Comparison of ENCODE assay signal across 9 cellular contexts in the genomic region with DNA sequence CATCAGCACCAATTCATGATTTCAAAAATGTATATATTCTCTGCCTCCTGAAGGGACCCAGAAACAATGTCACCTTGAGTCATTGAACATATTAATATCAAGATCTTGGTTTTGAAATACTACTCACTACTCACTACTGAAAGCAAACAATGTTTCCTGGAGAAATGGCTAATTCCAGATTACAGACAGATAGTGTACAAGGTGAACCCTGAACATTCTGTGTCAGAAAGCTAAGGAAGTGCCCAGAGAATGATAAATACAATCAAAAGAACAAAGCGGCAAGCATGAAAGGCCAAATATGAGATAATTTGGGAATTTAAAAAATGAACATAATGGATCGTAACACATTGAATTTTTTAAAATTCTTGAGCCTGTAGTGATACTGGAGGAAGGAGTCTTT.
"Had no signal": no experiment of that assay in that cellular context is flagged by ENCODE, and none has a peak within 500 bp of the region (broad histone marks: within the 10 kb centered on the region; RNA-seq: fewer than 3 reads in every experiment).

No MANE protein-coding gene starts in this region.

- ATAC-seq: GM23338, K562 had no signal

- H3K4me3 ChIP-seq: GM23338, K562 had no signal

- H3K27ac Mint-ChIP-seq: GM23338, H9 had no signal

- H3K27ac ChIP-seq: HL-60 had no signal

- H3K4me2 ChIP-seq: GM23338 had no signal

- H2AFZ ChIP-seq: GM23338 had no signal

- FAIRE-seq: H1, H54, K562 had no signal

- H3K9me3 Mint-ChIP-seq: GM23338, H9 had no signal

- H3K4me1 Mint-ChIP-seq: GM23338, H9 had no signal

- DNase-seq: H9, HCEC 1CT, IMR-90, KG1 had no signal

- H3K4me3 Mint-ChIP-seq: GM23338, H9 had no signal
